8 cellular contexts compared by ENCODE assay signal in genomic region chr5:43110606-43111170, GRCh38. TPM values are rescaled to one million over a fixed set of nuclear protein-coding genes. Genes with fewer than 3 reads are reported as not detected.
A peak's percentile ranks its signal among the peaks of the same experiment; 100 is the strongest.
DNase-seq lines count a peak whose midpoint lies in the region; ATAC-seq, FAIRE-seq and TF ChIP-seq lines count a peak whose summit lies in the region.

No MANE protein-coding gene starts in this region.

- peak; percentile 25 to 46 for TF ChIP-seq CTCF in endothelial cell of umbilical vein (IDR thresholded peaks at IDR 0.05; ENCODE audit: extremely low read depth in 1 of 2, insufficient read depth in 1 of 2, low read depth in 1 of 2, low read length in 2 of 2)
- no peak for TF ChIP-seq CTCF in upper lobe of right lung (IDR thresholded peaks at IDR 0.05)

- H2AFZ ChIP-seq in endothelial cell of umbilical vein (ENCODE audit: low read depth, low read length), result no peak overlapping the region

- FAIRE-seq in endothelial cell of umbilical vein (lab: Jason Lieb, UNC), result no peak

- no peaks in the 10 kb centered on the region for H3K9me3 ChIP-seq in endothelial cell of umbilical vein (replicated peaks; ENCODE audit: control insufficient read depth, insufficient read depth, low read length)
- no peaks in the 10 kb centered on the region for H3K9me3 ChIP-seq in upper lobe of right lung

- H3K4me3 ChIP-seq in endothelial cell of umbilical vein (replicated peaks in 1 of 3; ENCODE audit: insufficient read depth in 1 of 3, low read depth in 1 of 3, low read length in 3 of 3) (no peak overlapping the region), upper lobe of right lung (no peak overlapping the region)

- POLR2A ChIA-PET in endothelial cell of umbilical vein (lab: Charles Lee), result no interaction called here

- no peak overlapping the region for H3K4me2 ChIP-seq in endothelial cell of umbilical vein (ENCODE audit: insufficient read depth, low read length)

- H3K27me3 ChIP-seq in endothelial cell of umbilical vein (ENCODE audit: control insufficient read depth in 2 of 2, insufficient read depth in 2 of 2, low read length in 2 of 2) (no peaks in the 10 kb centered on the region), upper lobe of right lung (no peaks in the 10 kb centered on the region)

- no peaks in the 10 kb centered on the region for H3K36me3 ChIP-seq in endothelial cell of umbilical vein (ENCODE audit: control insufficient read depth in 2 of 2, extremely low read depth in 1 of 2, insufficient read depth in 2 of 2, low read length in 2 of 2)
- no peaks in the 10 kb centered on the region for H3K36me3 ChIP-seq in upper lobe of right lung

- no peaks in the 10 kb centered on the region for H3K4me1 ChIP-seq in endothelial cell of umbilical vein (ENCODE audit: control insufficient read depth, extremely low read depth, insufficient read depth, low read length)
- no peaks in the 10 kb centered on the region for H3K4me1 ChIP-seq in upper lobe of right lung

- CTCF ChIA-PET in endothelial cell of umbilical vein (lab: Charles Lee), result interaction anchor here (1.0 to 1.2 kb wide), 3 partner anchors 10 to 199 kb away, joined by 3 read pairs; partner anchors contain the start of gene ZNF131

- H4K20me1 ChIP-seq in endothelial cell of umbilical vein (replicated peaks; ENCODE audit: control insufficient read depth, extremely low read depth, insufficient read depth, low read length), result no peaks in the 10 kb centered on the region

- DNase-seq in stimulated activated CD4-positive, alpha-beta T cell treated with anti-CD3 and anti-CD28 coated beads, Interleukin-12 subunit alpha, Interleukin-12 subunit beta, amount 100 ng/mL, for 4 hours, result peak; percentile 18
- DNase-seq in stimulated activated CD4-positive, alpha-beta T cell treated with anti-CD3 and anti-CD28 coated beads, Interleukin-2, amount 100 ng/mL, for 48 hours, result no peak
- DNase-seq in SW480 (ENCODE audit: low spot score) (peak; percentile 40), endothelial cell of umbilical vein (ENCODE audit: low read depth, low spot score) (no peak), upper lobe of right lung (no peak), cerebellar cortex (ENCODE audit: low spot score) (no peak), hepatic stellate cell (ENCODE audit: low spot score) (no peak), foreskin melanocyte (no peak)

- H3K9ac ChIP-seq in endothelial cell of umbilical vein (replicated peaks; ENCODE audit: extremely low read depth, insufficient read depth, low read length), result no peak overlapping the region

- TF ChIP-seq POLR2A in endothelial cell of umbilical vein (IDR thresholded peaks at IDR 0.05; ENCODE audit: low read depth, low read length), result no peak

- intact Hi-C loops in endothelial cell of umbilical vein (cut with micrococcal nuclease), result no loop called here
- intact Hi-C loops in upper lobe of right lung (cut with DNase I), result no loop called here

- H3K27ac ChIP-seq in endothelial cell of umbilical vein (ENCODE audit: insufficient read depth, low read depth, low read length) (no peak overlapping the region), upper lobe of right lung (no peak overlapping the region)

- ATAC-seq in upper lobe of right lung, result peak; percentile 20

- no peaks in the 10 kb centered on the region for H3K79me2 ChIP-seq in endothelial cell of umbilical vein (ENCODE audit: control insufficient read depth, insufficient read depth, low read length)

- H3K9me1 ChIP-seq in endothelial cell of umbilical vein (replicated peaks; ENCODE audit: control insufficient read depth, extremely low read depth, insufficient read depth, low read length), result no peaks in the 10 kb centered on the region

- dilution Hi-C loops in endothelial cell of umbilical vein (cut with MboI; ENCODE audit: extremely low pct_ligation_motif_present, low sequenced_read_pairs), result no loop called here

- BruUV-seq in endothelial cell of umbilical vein (replicated peaks; lab: Mats Ljungman, UMichigan), result no TSS peak

TF ChIP-seq in endothelial cell of umbilical vein, 7 proteins besides CTCF, POLR2A, EP300 and RAD21:
- TF ChIP-seq EZH2 (IDR thresholded peaks at IDR 0.05; ENCODE audit: borderline replicate concordance, low read depth, low read length, severe bottlenecking), result no peak
- TF ChIP-seq FOS (IDR thresholded peaks at IDR 0.05; ENCODE audit: borderline replicate concordance, insufficient read depth, low read length), result no peak
- TF ChIP-seq POLR2AphosphoS5 (IDR thresholded peaks at IDR 0.05; ENCODE audit: insufficient read depth, low read depth, low read length), result no peak
- TF ChIP-seq MAX (IDR thresholded peaks at IDR 0.05; ENCODE audit: insufficient read depth, insufficient read length), result no peak
- TF ChIP-seq GATA2 (IDR thresholded peaks at IDR 0.05; ENCODE audit: insufficient read depth, insufficient read length, low read depth, low read length), result no peak
- no peak for TF ChIP-seq JUN (IDR thresholded peaks at IDR 0.05; ENCODE audit: borderline replicate concordance, insufficient read depth, insufficient read length, low read depth)
- no peak for TF ChIP-seq MYC (IDR thresholded peaks at IDR 0.05; ENCODE audit: low read depth, low read length)

RNA-seq across cellular contexts. Expression of gene ZNF131, which starts 10.0 kb away (rescaled TPM):
- total RNA-seq in endothelial cell of umbilical vein, result 30.1 and 31.2 TPM in 2 replicates
- polyA plus RNA-seq in endothelial cell of umbilical vein, result 12.9 and 15.4 TPM in 2 replicates
- polyA plus RNA-seq in endothelial cell of umbilical vein (2011; cell fraction: cytosol; rRNA removed), result 21.1 and 21.4 TPM in 2 replicates
- 43.0 and 56.3 TPM in 2 replicates for polyA plus RNA-seq in endothelial cell of umbilical vein (2011; cell fraction: nucleus; rRNA removed)
- 19.7 and 26.2 TPM in 2 replicates for polyA plus RNA-seq in endothelial cell of umbilical vein (2012)
- 28.3 and 35.3 TPM in 2 replicates for polyA minus RNA-seq in endothelial cell of umbilical vein
- polyA minus RNA-seq in endothelial cell of umbilical vein (2011; cell fraction: cytosol; rRNA and poly(A)+ RNA removed), result 39.0 TPM
- 38.5 and 41.0 TPM in 2 replicates for polyA minus RNA-seq in endothelial cell of umbilical vein (2011; cell fraction: nucleus; rRNA and poly(A)+ RNA removed)
- total RNA-seq in upper lobe of right lung, result 26.9 TPM

Comparison
In these comparisons a context has a peak if more than half of its experiments do, and no peak if none do; other contexts are left out.
1. DNase-seq: peak in stimulated activated CD4-positive, alpha-beta T cell treated with anti-CD3 and anti-CD28 coated beads, Interleukin-12 subunit alpha, Interleukin-12 subunit beta, amount 100 ng/mL, for 4 hours (single experiment) and SW480 (single experiment); none in stimulated activated CD4-positive, alpha-beta T cell treated with anti-CD3 and anti-CD28 coated beads, Interleukin-2, amount 100 ng/mL, for 48 hours (0 of 2), endothelial cell of umbilical vein (single experiment), upper lobe of right lung (single experiment), cerebellar cortex (single experiment), hepatic stellate cell (single experiment) and foreskin melanocyte (single experiment).